Comparison of ENCODE assay signal across 8 cellular contexts in genomic region chr3:157436583-157437300, GRCh38. TPM values are rescaled to one million over a fixed set of nuclear protein-coding genes. Genes with fewer than 3 reads are reported as not detected.
A peak's percentile ranks its signal among the peaks of the same experiment; 100 is the strongest.
DNase-seq lines count a peak whose midpoint lies in the region; ATAC-seq and TF ChIP-seq lines count a peak whose summit lies in the region.

Gene PTX3 (plus strand): TSS chr3:157436850. CDS start chr3:157436934, 84 bp downstream.

- POLR2A ChIA-PET in BJ (lab: Charles Lee) = interaction anchor here (0.5 kb wide), 1 partner anchor 176 kb away, joined by 3 read pairs; no protein-coding TSS in a partner anchor

- H4K8ac ChIP-seq in trophoblast cell (ENCODE audit: low read depth, low read length) = no peak within 1 kb of the TSS

- H3K27me3 ChIP-seq in BJ (ENCODE audit: control insufficient read depth, insufficient read depth, low read length) (no peaks in the 10 kb centered on the region), HUES48 (ENCODE audit: control insufficient read depth, insufficient read depth, low read length) (peaks cover 26% of the 10 kb centered on the region), cardiac muscle cell (peaks cover 41% of the 10 kb centered on the region), trophoblast cell (ENCODE audit: insufficient read depth, low read length) (peaks cover 17% of the 10 kb centered on the region)

- peak within 1 kb of the TSS; percentile 87 for H3K4me2 ChIP-seq in trophoblast cell (ENCODE audit: low read length)

- no peak within 1 kb of the TSS for H3K27ac Mint-ChIP-seq in activated T-helper 2 cell treated with anti-CD3 and anti-CD28 coated beads, Interferon-gamma antibody, Interleukin-2, Interleukin-4, amounts not matched to agents 10 μg/mL and 5 μg/mL and 100 μg/mL, durations not matched to agents 14 hours and 24 hours and 36 hours

- H2AK5ac ChIP-seq in trophoblast cell (ENCODE audit: low read length) = no peak within 1 kb of the TSS

- peaks cover 53% of the 10 kb centered on the region for H3K27me3 Mint-ChIP-seq in activated T-helper 2 cell treated with anti-CD3 and anti-CD28 coated beads, Interferon-gamma antibody, Interleukin-2, Interleukin-4, amounts not matched to agents 10 μg/mL and 5 μg/mL and 100 μg/mL, durations not matched to agents 14 hours and 24 hours and 36 hours (ENCODE audit: low read depth)

- CTCF ChIA-PET in BJ (lab: Yijun Ruan, JAX) = interaction anchor here (0.7 to 2.8 kb wide), 4 partner anchors 12 to 235 kb away, joined by 3 to 11 read pairs (median 6); no protein-coding TSS in a partner anchor

- no peak within 1 kb of the TSS for H4K91ac ChIP-seq in trophoblast cell (ENCODE audit: low read depth, low read length)

- peak within 1 kb of the TSS; percentile 47 for H3K27ac ChIP-seq in HUES48 (ENCODE audit: low read depth, low read length)
- H3K27ac ChIP-seq in cardiac muscle cell = no peak within 1 kb of the TSS
- H3K27ac ChIP-seq in trophoblast cell (ENCODE audit: low read depth, low read length) = no peak within 1 kb of the TSS

- no peak within 1 kb of the TSS for H4K12ac ChIP-seq in trophoblast cell (ENCODE audit: low read depth, low read length)

- peak within 1 kb of the TSS; percentile 50 for H3K4me3 Mint-ChIP-seq in activated T-helper 2 cell treated with anti-CD3 and anti-CD28 coated beads, Interferon-gamma antibody, Interleukin-2, Interleukin-4, amounts not matched to agents 10 μg/mL and 5 μg/mL and 100 μg/mL, durations not matched to agents 14 hours and 24 hours and 36 hours (ENCODE audit: low read depth)

- no peak within 1 kb of the TSS for H3K4ac ChIP-seq in trophoblast cell (ENCODE audit: low read depth, low read length)

- peaks cover 6% of the 10 kb centered on the region for H3K4me1 Mint-ChIP-seq in activated T-helper 2 cell treated with anti-CD3 and anti-CD28 coated beads, Interferon-gamma antibody, Interleukin-2, Interleukin-4, amounts not matched to agents 10 μg/mL and 5 μg/mL and 100 μg/mL, durations not matched to agents 14 hours and 24 hours and 36 hours (ENCODE audit: low read depth)

- no peak within 1 kb of the TSS for H3K18ac ChIP-seq in trophoblast cell (ENCODE audit: low read length)

- no peak within 1 kb of the TSS for H2BK12ac ChIP-seq in trophoblast cell (ENCODE audit: low read length)

- no peak for ATAC-seq in activated CD4-positive, CD25-positive, alpha-beta regulatory T cell treated with anti-CD3 and anti-CD28 coated beads, Interleukin-2, amount 50 U/mL, for 24 hours

- H3K36me3 ChIP-seq in BJ (ENCODE audit: control insufficient read depth, insufficient read depth, low read length) (peaks cover 4% of the 10 kb centered on the region; the same call in 1 of the 2 replicates), HUES48 (ENCODE audit: control insufficient read depth, insufficient read depth, low read length) (no peaks in the 10 kb centered on the region), cardiac muscle cell (no peaks in the 10 kb centered on the region), trophoblast cell (ENCODE audit: control insufficient read depth in 1 of 2, insufficient read depth in 2 of 2, low read length in 2 of 2) (no peaks in the 10 kb centered on the region)

- H2BK120ac ChIP-seq in trophoblast cell (ENCODE audit: insufficient read depth, low read length, poor library complexity) = no peak within 1 kb of the TSS

- H3K4me3 ChIP-seq in BJ (ENCODE audit: low read depth, low read length) (peak within 1 kb of the TSS; percentile 85), HUES48 (ENCODE audit: low read depth, low read length) (peak within 1 kb of the TSS; percentile 78), cardiac muscle cell (peak within 1 kb of the TSS; percentile 47), trophoblast cell (ENCODE audit: low read depth, low read length) (peak within 1 kb of the TSS; percentile 69)

- intact Hi-C loops in activated T-helper 2 cell treated with anti-CD3 and anti-CD28 coated beads, Interferon-gamma antibody, Interleukin-2, Interleukin-4, amounts not matched to agents 10 μg/mL and 5 μg/mL and 100 μg/mL, durations not matched to agents 14 hours and 24 hours and 36 hours (cut with micrococcal nuclease) = loop anchor here (5.0 kb wide), 1 partner anchor 666 kb away; no protein-coding TSS in a partner anchor

- peak within 1 kb of the TSS; percentile 42 for H2AFZ ChIP-seq in trophoblast cell (ENCODE audit: insufficient read depth, low read length, poor library complexity)

- no peak within 1 kb of the TSS for H3K14ac ChIP-seq in trophoblast cell (ENCODE audit: low read length)

- no peaks in the 10 kb centered on the region for H3K79me1 ChIP-seq in trophoblast cell (ENCODE audit: low read length)

- H3K36me3 Mint-ChIP-seq in activated T-helper 2 cell treated with anti-CD3 and anti-CD28 coated beads, Interferon-gamma antibody, Interleukin-2, Interleukin-4, amounts not matched to agents 10 μg/mL and 5 μg/mL and 100 μg/mL, durations not matched to agents 14 hours and 24 hours and 36 hours (ENCODE audit: low read depth) = no peaks in the 10 kb centered on the region

- H3K9ac ChIP-seq in HUES48 (ENCODE audit: low read depth, low read length) = peak within 1 kb of the TSS; percentile 60
- no peak within 1 kb of the TSS for H3K9ac ChIP-seq in trophoblast cell (ENCODE audit: low read length)

- peaks cover 2% of the 10 kb centered on the region for H3K79me2 ChIP-seq in trophoblast cell (ENCODE audit: control insufficient read depth, insufficient read depth, low read length, poor library complexity)

- DNase-seq in BJ (ENCODE audit: low read depth) (peak; percentile 46), cardiac muscle cell (ENCODE audit: low read depth in 1 of 2, low spot score in 1 of 2) (peak; percentile 33 to 95), trophoblast cell (peak in 1 of 2 donors; percentile 27), GM10266 (ENCODE audit: extremely low spot score) (no peak), NCI-H345 (lab: John Stamatoyannopoulos, UW) (no peak)
- no peak for DNase-seq in activated T-helper 2 cell treated with anti-CD3 and anti-CD28 coated beads, Interferon-gamma antibody, Interleukin-2, Interleukin-4, amounts not matched to agents 10 μg/mL and 5 μg/mL and 100 μg/mL, durations not matched to agents 14 hours and 24 hours and 36 hours (ENCODE audit: low spot score)

- no peaks in the 10 kb centered on the region for H3K9me3 Mint-ChIP-seq in activated T-helper 2 cell treated with anti-CD3 and anti-CD28 coated beads, Interferon-gamma antibody, Interleukin-2, Interleukin-4, amounts not matched to agents 10 μg/mL and 5 μg/mL and 100 μg/mL, durations not matched to agents 14 hours and 24 hours and 36 hours

- H3K23ac ChIP-seq in trophoblast cell (ENCODE audit: low read length) = no peak within 1 kb of the TSS

- no peak for TF ChIP-seq CTCF in BJ (IDR thresholded peaks at IDR 0.05; ENCODE audit: insufficient read depth, low read depth, low read length)
- no peak for TF ChIP-seq CTCF in cardiac muscle cell (IDR thresholded peaks at IDR 0.05; ENCODE audit: low read depth, low read length)
- no peak for TF ChIP-seq CTCF in GM10266 (IDR thresholded peaks at IDR 0.05; ENCODE audit: control insufficient read depth, insufficient read depth, low read depth, missing control alignments)

- H3K4me1 ChIP-seq in HUES48 (ENCODE audit: control insufficient read depth, insufficient read depth, low read length) (peaks cover 12% of the 10 kb centered on the region), cardiac muscle cell (ENCODE audit: low read depth) (no peaks in the 10 kb centered on the region), trophoblast cell (ENCODE audit: control insufficient read depth in 1 of 2, insufficient read depth in 2 of 2, low read length in 2 of 2) (peaks cover 3 to 6% of the 10 kb centered on the region in 2 experiments)

- no peak within 1 kb of the TSS for H2BK5ac ChIP-seq in trophoblast cell (ENCODE audit: low read depth, low read length, poor library complexity)

- H3K9me3 ChIP-seq in HUES48 (ENCODE audit: control insufficient read depth, insufficient read depth, low read length) = no peaks in the 10 kb centered on the region
- H3K9me3 ChIP-seq in cardiac muscle cell (ENCODE audit: low read depth) = no peaks in the 10 kb centered on the region
- no peaks in the 10 kb centered on the region for H3K9me3 ChIP-seq in trophoblast cell (ENCODE audit: insufficient read depth, low read depth, low read length)

- WGBS in trophoblast cell (ENCODE audit: extremely low coverage, insufficient coverage, insufficient read length) = no CpG with 5 or more reads among the region's 17 CpGs

RNA-seq across cellular contexts. Expression of gene PTX3, which starts in this region (rescaled TPM):
- polyA plus RNA-seq in BJ (2011; rRNA removed) = 60.8 and 120 TPM in 2 replicates
- 19.7 and 31.8 TPM in 2 replicates for polyA minus RNA-seq in BJ (2011; rRNA and poly(A)+ RNA removed)
- total RNA-seq in activated T-helper 2 cell treated with anti-CD3 and anti-CD28 coated beads, Interferon-gamma antibody, Interleukin-2, Interleukin-4, amounts not matched to agents 10 μg/mL and 5 μg/mL and 100 μg/mL, durations not matched to agents 14 hours and 24 hours and 36 hours = not detected in 2 replicates
- 1.3 and 1.7 TPM in 2 replicates for total RNA-seq in cardiac muscle cell
- polyA plus RNA-seq in cardiac muscle cell = 0.71 and 1.6 TPM in 2 replicates
- 0.06 and 0.07 TPM in 2 replicates for polyA plus RNA-seq in trophoblast cell (2013)

Comparison
In these comparisons a context has a peak if more than half of its experiments do, and no peak if none do; other contexts are left out.
1. RNA of gene PTX3 (polyA plus RNA-seq): 60.8 to 120 TPM in BJ; 0.71 to 1.6 TPM in cardiac muscle cell; every median in the first group is over 10 times any median in the second.
2. DNase-seq: peak in BJ (single experiment) and cardiac muscle cell (2 of 2); none in activated T-helper 2 cell treated with anti-CD3 and anti-CD28 coated beads, Interferon-gamma antibody, Interleukin-2, Interleukin-4, amounts not matched to agents 10 μg/mL and 5 μg/mL and 100 μg/mL, durations not matched to agents 14 hours and 24 hours and 36 hours (single experiment), GM10266 (single experiment) and NCI-H345 (single experiment).
3. Peak in every context shown above with its lines, with median percentiles within 50 percentile points of each other: H3K4me3 ChIP-seq.